15 cellular contexts compared by ENCODE assay signal in genomic region chr17:45271603-45272002, GRCh38. TPM values are rescaled to one million over a fixed set of nuclear protein-coding genes. Genes with fewer than 3 reads are reported as not detected.
"Had no signal": no experiment of that assay in that cellular context is flagged by ENCODE, and none has a peak within 500 bp of the region (broad histone marks: within the 10 kb centered on the region; RNA-seq: fewer than 3 reads in every experiment).

No MANE protein-coding gene starts in this region.

- DNase-seq: brain microvascular endothelial cell, IMR-90, NCI-H1048, NCI-H146, NCI-H187 treated with DMSO at 0.1 percent for 48 hours, NCI-H2081 treated with DMSO at 0.1 percent for 48 hours, NCI-H446 had no signal

- H3K9me3 Mint-ChIP-seq: activated CD4-positive, alpha-beta memory T cell treated with anti-CD3 and anti-CD28 coated beads for 36 hours; activated CD4-positive, alpha-beta T cell treated with anti-CD3 and anti-CD28 coated beads, Interleukin-2, amount 10 ng/mL, durations not matched to agents 7 days and 5 days; activated naive CD4-positive, alpha-beta T cell treated with anti-CD3 and anti-CD28 coated beads, Interleukin-2, amount 50 U/mL, for 24 hours; activated T-helper 2 cell treated with anti-CD3 and anti-CD28 coated beads, Interferon-gamma antibody, Interleukin-2, Interleukin-4, amounts not matched to agents 10 μg/mL and 5 μg/mL and 100 μg/mL, durations not matched to agents 14 hours and 24 hours and 36 hours; T-helper 1 cell treated with Interleukin-12 subunit alpha and Interleukin-12 subunit beta and Interleukin-4 antibody, amounts not matched to agents 30 μg/mL and 1 μg/mL, for 36 hours; WTC11 had no signal

- H3K27me3 Mint-ChIP-seq: activated CD4-positive, alpha-beta memory T cell treated with anti-CD3 and anti-CD28 coated beads for 36 hours; activated CD4-positive, alpha-beta T cell treated with anti-CD3 and anti-CD28 coated beads, Interleukin-2, amount 10 ng/mL, durations not matched to agents 7 days and 5 days; activated naive CD4-positive, alpha-beta T cell treated with anti-CD3 and anti-CD28 coated beads, Interleukin-2, amount 50 U/mL, for 24 hours had no signal

- H3K4me1 Mint-ChIP-seq: activated CD4-positive, alpha-beta T cell treated with anti-CD3 and anti-CD28 coated beads, Interleukin-2, amount 10 ng/mL, durations not matched to agents 7 days and 5 days had no signal

- H3K9me3 ChIP-seq: Peyer's patch, SJSA1 had no signal

- H3K4me3 Mint-ChIP-seq: activated CD4-positive, alpha-beta memory T cell treated with anti-CD3 and anti-CD28 coated beads for 36 hours; activated CD4-positive, alpha-beta T cell treated with anti-CD3 and anti-CD28 coated beads, Interleukin-2, amount 10 ng/mL, durations not matched to agents 7 days and 5 days; activated naive CD4-positive, alpha-beta T cell treated with anti-CD3 and anti-CD28 coated beads, Interleukin-2, amount 50 U/mL, for 24 hours; T-helper 1 cell treated with Interleukin-12 subunit alpha and Interleukin-12 subunit beta and Interleukin-4 antibody, amounts not matched to agents 30 μg/mL and 1 μg/mL, for 36 hours; WTC11 had no signal

- H3K27ac Mint-ChIP-seq: activated CD4-positive, alpha-beta T cell treated with anti-CD3 and anti-CD28 coated beads, Interleukin-2, amount 10 ng/mL, durations not matched to agents 7 days and 5 days; WTC11 had no signal

RNA-seq across cellular contexts. Expression of gene SPATA32, which starts 9.7 kb away (rescaled TPM):
- total RNA-seq: Peyer's patch, SJSA1 had no signal

RNA-seq across cellular contexts. Expression of gene FMNL1, which starts 49.9 kb away (rescaled TPM):
- total RNA-seq: SJSA1 had no signal
